Comparison of ENCODE assay signal across 1 cellular context in the genomic region with DNA sequence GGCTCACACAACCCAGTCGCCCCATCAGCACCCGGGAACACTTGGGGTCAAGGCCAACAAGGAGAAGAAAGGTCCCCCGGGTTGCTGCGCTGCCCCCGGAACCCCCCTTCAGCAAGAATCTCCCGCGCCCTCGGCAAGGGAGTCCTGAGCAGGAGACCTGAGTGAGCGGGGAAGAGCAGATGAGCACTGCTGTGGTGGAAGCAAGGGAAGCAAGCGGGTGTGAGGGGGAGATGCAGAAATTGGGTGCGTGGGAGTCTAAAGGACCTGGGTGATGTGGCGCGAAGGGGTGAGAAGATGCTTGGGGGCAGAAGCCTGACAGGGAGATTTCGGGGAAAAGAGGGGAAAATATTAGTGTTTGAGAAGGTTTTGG.
TF ChIP-seq lines count a peak whose summit lies in the region.

No MANE protein-coding gene starts in this region.

TF ChIP-seq in GM23338, 12 proteins besides CTCF, POLR2A, EP300 and RAD21 (continued from another document):
- TF ChIP-seq, protein P1, sequence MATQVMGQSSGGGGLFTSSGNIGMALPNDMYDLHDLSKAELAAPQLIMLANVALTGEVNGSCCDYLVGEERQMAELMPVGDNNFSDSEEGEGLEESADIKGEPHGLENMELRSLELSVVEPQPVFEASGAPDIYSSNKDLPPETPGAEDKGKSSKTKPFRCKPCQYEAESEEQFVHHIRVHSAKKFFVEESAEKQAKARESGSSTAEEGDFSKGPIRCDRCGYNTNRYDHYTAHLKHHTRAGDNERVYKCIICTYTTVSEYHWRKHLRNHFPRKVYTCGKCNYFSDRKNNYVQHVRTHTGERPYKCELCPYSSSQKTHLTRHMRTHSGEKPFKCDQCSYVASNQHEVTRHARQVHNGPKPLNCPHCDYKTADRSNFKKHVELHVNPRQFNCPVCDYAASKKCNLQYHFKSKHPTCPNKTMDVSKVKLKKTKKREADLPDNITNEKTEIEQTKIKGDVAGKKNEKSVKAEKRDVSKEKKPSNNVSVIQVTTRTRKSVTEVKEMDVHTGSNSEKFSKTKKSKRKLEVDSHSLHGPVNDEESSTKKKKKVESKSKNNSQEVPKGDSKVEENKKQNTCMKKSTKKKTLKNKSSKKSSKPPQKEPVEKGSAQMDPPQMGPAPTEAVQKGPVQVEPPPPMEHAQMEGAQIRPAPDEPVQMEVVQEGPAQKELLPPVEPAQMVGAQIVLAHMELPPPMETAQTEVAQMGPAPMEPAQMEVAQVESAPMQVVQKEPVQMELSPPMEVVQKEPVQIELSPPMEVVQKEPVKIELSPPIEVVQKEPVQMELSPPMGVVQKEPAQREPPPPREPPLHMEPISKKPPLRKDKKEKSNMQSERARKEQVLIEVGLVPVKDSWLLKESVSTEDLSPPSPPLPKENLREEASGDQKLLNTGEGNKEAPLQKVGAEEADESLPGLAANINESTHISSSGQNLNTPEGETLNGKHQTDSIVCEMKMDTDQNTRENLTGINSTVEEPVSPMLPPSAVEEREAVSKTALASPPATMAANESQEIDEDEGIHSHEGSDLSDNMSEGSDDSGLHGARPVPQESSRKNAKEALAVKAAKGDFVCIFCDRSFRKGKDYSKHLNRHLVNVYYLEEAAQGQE (IDR thresholded peaks at IDR 0.05; ENCODE audit: unreplicated experiment) = no peak
- TF ChIP-seq CREB1 (CRISPR knock-in tag; IDR thresholded peaks at IDR 0.05; ENCODE audit: low read depth) = no peak
